In the genomic region with DNA sequence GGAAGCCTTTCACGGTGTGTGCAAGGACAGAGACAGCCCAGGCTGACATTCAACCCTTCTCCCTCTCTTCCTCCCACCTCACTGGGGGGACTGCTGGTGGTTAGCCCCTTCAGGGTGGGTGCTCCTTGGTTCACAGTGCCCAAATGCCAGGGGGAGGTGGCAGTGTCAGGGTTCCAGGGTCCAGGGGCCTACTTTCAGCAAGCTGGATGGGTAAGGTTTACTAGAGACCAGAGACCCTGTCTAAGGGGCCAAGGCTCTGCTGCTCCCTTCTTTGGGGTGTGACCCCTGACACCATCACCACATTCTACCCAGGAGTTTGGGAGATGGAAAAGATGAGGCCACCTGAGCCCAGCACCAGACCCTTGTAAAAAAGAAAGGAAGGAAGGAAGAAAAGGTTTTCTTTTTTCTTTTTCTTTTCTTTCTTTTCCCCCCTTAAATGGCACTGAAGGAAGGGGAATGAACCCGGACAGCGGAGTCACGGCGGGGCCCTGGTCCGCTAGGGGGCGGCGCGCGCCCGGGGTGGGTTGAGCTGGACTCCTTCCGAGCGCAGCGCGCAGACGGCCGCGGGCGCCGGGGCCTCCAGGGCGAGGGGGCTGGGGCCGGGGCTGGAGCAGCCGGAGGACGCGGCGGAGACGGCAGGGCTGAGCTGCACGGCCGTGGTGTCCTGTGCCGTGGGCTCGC, we compare ENCODE assay signal across 9 cellular contexts. TPM values are rescaled to one million over a fixed set of nuclear protein-coding genes. Genes with fewer than 3 reads are reported as not detected.
DNase-seq lines count a peak whose midpoint lies in the region; ATAC-seq, FAIRE-seq and TF ChIP-seq lines count a peak whose summit lies in the region.
"Had no signal": no experiment of that assay in that cellular context is flagged by ENCODE, and none has a peak within 500 bp of the region (broad histone marks: within the 10 kb centered on the region; RNA-seq: fewer than 3 reads in every experiment).

No MANE protein-coding gene starts in this region.

- H3K4me3 ChIP-seq in endothelial cell of umbilical vein (replicated peaks in 1 of 3; ENCODE audit: insufficient read depth in 1 of 3, low read depth in 1 of 3, low read length in 3 of 3): peak overlapping the region in 1 of 3 experiments; percentile 11
- no peak overlapping the region for H3K4me3 ChIP-seq in naive thymus-derived CD4-positive, alpha-beta T cell (ENCODE audit: low read length)

- H3K36me3 ChIP-seq in endothelial cell of umbilical vein (ENCODE audit: control insufficient read depth in 2 of 2, extremely low read depth in 1 of 2, insufficient read depth in 2 of 2, low read length in 2 of 2): no peaks in the 10 kb centered on the region
- H3K36me3 ChIP-seq in naive thymus-derived CD4-positive, alpha-beta T cell (ENCODE audit: control insufficient read depth in 2 of 3, insufficient read depth in 3 of 3, low read length in 3 of 3): no peaks in the 10 kb centered on the region

- no peaks in the 10 kb centered on the region for H3K79me2 ChIP-seq in endothelial cell of umbilical vein (ENCODE audit: control insufficient read depth, insufficient read depth, low read length)

- peak; percentile 87 for ATAC-seq in naive thymus-derived CD4-positive, alpha-beta T cell

- H3K27ac ChIP-seq in endothelial cell of umbilical vein (ENCODE audit: insufficient read depth, low read depth, low read length): no peak overlapping the region
- H3K27ac ChIP-seq in naive thymus-derived CD4-positive, alpha-beta T cell (ENCODE audit: low read depth, low read length): no peak overlapping the region

- no peak overlapping the region for H3K4me2 ChIP-seq in endothelial cell of umbilical vein (ENCODE audit: insufficient read depth, low read length)

- peak overlapping the region; percentile 24 to 76 (median 42) for H3K4me3 Mint-ChIP-seq in naive thymus-derived CD4-positive, alpha-beta T cell

- H3K9me3 ChIP-seq in endothelial cell of umbilical vein (replicated peaks; ENCODE audit: control insufficient read depth, insufficient read depth, low read length): no peaks in the 10 kb centered on the region
- H3K9me3 ChIP-seq in naive thymus-derived CD4-positive, alpha-beta T cell (ENCODE audit: control insufficient read depth in 2 of 3, low read length in 3 of 3): no peaks in the 10 kb centered on the region

- peaks cover 11 to 49% (median 20%) of the 10 kb centered on the region in 5 donors for H3K27me3 Mint-ChIP-seq in naive thymus-derived CD4-positive, alpha-beta T cell

- dilution Hi-C loops in endothelial cell of umbilical vein (cut with MboI; ENCODE audit: extremely low pct_ligation_motif_present, low sequenced_read_pairs): no loop called here

- DNase-seq in SIG-M5 treated with dmso at 0.1 percent for 504 hours (lab: John Stamatoyannopoulos, UW; ENCODE audit: unreplicated experiment) (peak; percentile 17), SIG-M5 (lab: John Stamatoyannopoulos, UW) (no peak), NCI-H345 (lab: John Stamatoyannopoulos, UW) (peak; percentile 64), endothelial cell of umbilical vein (ENCODE audit: low read depth, low spot score) (peak; percentile 37), GDM1 (lab: John Stamatoyannopoulos, UW) (no peak)
- peak; percentile 88 for DNase-seq in activated CD8-positive, alpha-beta memory T cell treated with anti-CD3 and anti-CD28 coated beads, Interleukin-2, amount 50 U/mL, for 48 hours
- peak; percentile 28 to 81 (median 63) for DNase-seq in naive thymus-derived CD4-positive, alpha-beta T cell
- DNase-seq in stimulated activated CD8-positive, alpha-beta memory T cell treated with anti-CD3 and anti-CD28 coated beads, Interleukin-7, amount 100 ng/mL, for 24 hours (ENCODE audit: low read depth): peak; percentile 55

- peak overlapping the region in 1 of 9 donors; percentile 33 for H3K27ac Mint-ChIP-seq in naive thymus-derived CD4-positive, alpha-beta T cell

- no TSS peak for BruUV-seq in endothelial cell of umbilical vein (replicated peaks; lab: Mats Ljungman, UMichigan)

- CTCF ChIA-PET in endothelial cell of umbilical vein (lab: Charles Lee): interaction anchor here (0.6 to 3.7 kb wide), 23 partner anchors 10 to 194 kb away, joined by 3 to 34 read pairs (median 4); partner anchors contain the start of genes EFCAB14, KNCN and MOB3C
- CTCF ChIA-PET in naive thymus-derived CD4-positive, alpha-beta T cell (lab: Charles Lee): interaction anchor here (0.7 to 1.8 kb wide), 4 partner anchors 17 to 192 kb away, joined by 3 to 5 read pairs (median 4); no protein-coding TSS in a partner anchor

- intact Hi-C loops in endothelial cell of umbilical vein (cut with micrococcal nuclease): loop anchor here (1.0 to 5.0 kb wide), 2 partner anchors 193 to 470 kb away; no protein-coding TSS in a partner anchor
- intact Hi-C loops in naive thymus-derived CD4-positive, alpha-beta T cell (cut with micrococcal nuclease): loop anchor here (1.0 to 5.0 kb wide), 4 partner anchors 70 to 193 kb away; partner anchors contain the start of genes MKNK1 (in 2 of the 2) and ATPAF1 (in 1 of the 2)

- H3K9me1 ChIP-seq in endothelial cell of umbilical vein (replicated peaks; ENCODE audit: control insufficient read depth, extremely low read depth, insufficient read depth, low read length): no peaks in the 10 kb centered on the region

- peaks cover 23 to 42% of the 10 kb centered on the region in 2 experiments for H3K27me3 ChIP-seq in endothelial cell of umbilical vein (ENCODE audit: control insufficient read depth in 2 of 2, insufficient read depth in 2 of 2, low read length in 2 of 2)
- no peaks in the 10 kb centered on the region for H3K27me3 ChIP-seq in naive thymus-derived CD4-positive, alpha-beta T cell (ENCODE audit: control insufficient read depth in 2 of 2, insufficient read depth in 2 of 2, low read length in 2 of 2)

- TF ChIP-seq POLR2A in endothelial cell of umbilical vein (IDR thresholded peaks at IDR 0.05; ENCODE audit: low read depth, low read length): no peak

- H2AFZ ChIP-seq in endothelial cell of umbilical vein (ENCODE audit: low read depth, low read length): peak overlapping the region; percentile 56

- peak; percentile 67 to 71 for TF ChIP-seq CTCF in endothelial cell of umbilical vein (IDR thresholded peaks at IDR 0.05; ENCODE audit: extremely low read depth in 1 of 2, insufficient read depth in 1 of 2, low read depth in 1 of 2, low read length in 2 of 2)

- H3K9me3 Mint-ChIP-seq in naive thymus-derived CD4-positive, alpha-beta T cell: peaks cover 0 to 11% (median 0%) of the 10 kb centered on the region in 11 donors

- peaks cover 5 to 23% (median 9%) of the 10 kb centered on the region in 7 donors for H3K4me1 Mint-ChIP-seq in naive thymus-derived CD4-positive, alpha-beta T cell

- POLR2A ChIA-PET in endothelial cell of umbilical vein (lab: Charles Lee): no interaction called here
- POLR2A ChIA-PET in naive thymus-derived CD4-positive, alpha-beta T cell (lab: Charles Lee): interaction anchor here (0.6 to 1.7 kb wide), 2 partner anchors 71 to 144 kb away, joined by 3 to 10 read pairs; partner anchors contain the start of gene MKNK1

- H3K36me3 Mint-ChIP-seq in naive thymus-derived CD4-positive, alpha-beta T cell: peaks cover 0 to 2% (median 0%) of the 10 kb centered on the region in 5 donors

- peak; percentile 43 for FAIRE-seq in endothelial cell of umbilical vein (lab: Jason Lieb, UNC)
- FAIRE-seq: islet of Langerhans had no signal

- no peak overlapping the region for H3K9ac ChIP-seq in endothelial cell of umbilical vein (replicated peaks; ENCODE audit: extremely low read depth, insufficient read depth, low read length)

- no peaks in the 10 kb centered on the region for H4K20me1 ChIP-seq in endothelial cell of umbilical vein (replicated peaks; ENCODE audit: control insufficient read depth, extremely low read depth, insufficient read depth, low read length)

- peaks cover 2% of the 10 kb centered on the region for H3K4me1 ChIP-seq in endothelial cell of umbilical vein (ENCODE audit: control insufficient read depth, extremely low read depth, insufficient read depth, low read length)
- peaks cover 4 to 9% of the 10 kb centered on the region in 2 donors for H3K4me1 ChIP-seq in naive thymus-derived CD4-positive, alpha-beta T cell (ENCODE audit: control insufficient read depth in 2 of 2, insufficient read depth in 2 of 2, low read length in 2 of 2)

TF ChIP-seq in endothelial cell of umbilical vein, 7 proteins besides CTCF, POLR2A, EP300 and RAD21 (continues in another document):
- TF ChIP-seq EZH2 (IDR thresholded peaks at IDR 0.05; ENCODE audit: borderline replicate concordance, low read depth, low read length, severe bottlenecking) (no peak), POLR2AphosphoS5 (IDR thresholded peaks at IDR 0.05; ENCODE audit: insufficient read depth, low read depth, low read length) (no peak), MAX (IDR thresholded peaks at IDR 0.05; ENCODE audit: insufficient read depth, insufficient read length) (no peak), FOS (IDR thresholded peaks at IDR 0.05; ENCODE audit: borderline replicate concordance, insufficient read depth, low read length) (no peak), MYC (IDR thresholded peaks at IDR 0.05; ENCODE audit: low read depth, low read length) (no peak), GATA2 (IDR thresholded peaks at IDR 0.05; ENCODE audit: insufficient read depth, insufficient read length, low read depth, low read length) (no peak)

RNA-seq across cellular contexts. Expression of gene KNCN, which starts 18.8 kb away (rescaled TPM):
- not detected in 2 replicates for total RNA-seq in endothelial cell of umbilical vein
- polyA plus RNA-seq in endothelial cell of umbilical vein: not detected in 2 replicates
- polyA plus RNA-seq in endothelial cell of umbilical vein (2011; cell fraction: cytosol; rRNA removed): not detected in 2 replicates
- not detected in 2 replicates for polyA plus RNA-seq in endothelial cell of umbilical vein (2011; cell fraction: nucleus; rRNA removed)
- not detected in 2 replicates for polyA plus RNA-seq in endothelial cell of umbilical vein (2012)
- not detected in 2 replicates for polyA minus RNA-seq in endothelial cell of umbilical vein
- not detected for polyA minus RNA-seq in endothelial cell of umbilical vein (2011; cell fraction: cytosol; rRNA and poly(A)+ RNA removed)
- polyA minus RNA-seq in endothelial cell of umbilical vein (2011; cell fraction: nucleus; rRNA and poly(A)+ RNA removed): not detected in 2 replicates
- not detected for total RNA-seq in naive thymus-derived CD4-positive, alpha-beta T cell
- not detected for polyA plus RNA-seq in naive thymus-derived CD4-positive, alpha-beta T cell

RNA-seq across cellular contexts. Expression of gene DMBX1, which starts 43.0 kb away (rescaled TPM):
- total RNA-seq in endothelial cell of umbilical vein: not detected in 2 replicates
- not detected in 2 replicates for polyA plus RNA-seq in endothelial cell of umbilical vein
- not detected in 2 replicates for polyA plus RNA-seq in endothelial cell of umbilical vein (2011; cell fraction: cytosol; rRNA removed)
- not detected in 2 replicates for polyA plus RNA-seq in endothelial cell of umbilical vein (2011; cell fraction: nucleus; rRNA removed)
- not detected in 2 replicates for polyA plus RNA-seq in endothelial cell of umbilical vein (2012)
- polyA minus RNA-seq in endothelial cell of umbilical vein: 0.51 and 0.62 TPM in 2 replicates
- 1.2 TPM for polyA minus RNA-seq in endothelial cell of umbilical vein (2011; cell fraction: cytosol; rRNA and poly(A)+ RNA removed)
- not detected in 2 replicates for polyA minus RNA-seq in endothelial cell of umbilical vein (2011; cell fraction: nucleus; rRNA and poly(A)+ RNA removed)
- total RNA-seq in naive thymus-derived CD4-positive, alpha-beta T cell: not detected
- polyA plus RNA-seq in naive thymus-derived CD4-positive, alpha-beta T cell: not detected

Comparison
In these comparisons a context has a peak if more than half of its experiments do, and no peak if none do; other contexts are left out.
1. DNase-seq: peak in SIG-M5 treated with dmso at 0.1 percent for 504 hours (single experiment), NCI-H345 (single experiment), activated CD8-positive, alpha-beta memory T cell treated with anti-CD3 and anti-CD28 coated beads, Interleukin-2, amount 50 U/mL, for 48 hours (single experiment), endothelial cell of umbilical vein (single experiment), naive thymus-derived CD4-positive, alpha-beta T cell (9 of 9) and stimulated activated CD8-positive, alpha-beta memory T cell treated with anti-CD3 and anti-CD28 coated beads, Interleukin-7, amount 100 ng/mL, for 24 hours (single experiment); none in SIG-M5 (single experiment) and GDM1 (single experiment).